16 cellular contexts compared by ENCODE assay signal in the genomic region with DNA sequence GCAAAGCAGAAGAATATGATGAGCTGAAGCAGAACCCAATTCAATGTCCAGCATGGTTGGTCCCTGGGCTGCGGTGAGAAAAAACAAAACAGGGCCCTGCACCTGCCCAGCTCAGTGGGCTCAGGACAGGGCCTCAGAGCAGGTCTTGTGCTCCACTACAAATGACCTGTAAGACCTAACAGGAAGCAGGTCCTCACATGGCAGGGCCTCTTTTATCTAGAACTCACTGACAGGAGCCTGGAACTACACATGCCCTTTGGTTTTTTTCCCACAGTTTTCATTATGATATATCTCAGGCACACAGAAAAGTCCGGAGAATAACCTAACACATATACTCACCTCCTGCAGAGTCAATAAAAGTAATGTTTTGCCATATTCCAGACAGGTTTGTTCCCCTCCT. TPM values are rescaled to one million over a fixed set of nuclear protein-coding genes. Genes with fewer than 3 reads are reported as not detected.
A peak's percentile ranks its signal among the peaks of the same experiment; 100 is the strongest.
DNase-seq lines count a peak whose midpoint lies in the region; ATAC-seq and TF ChIP-seq lines count a peak whose summit lies in the region.
"Had no signal": no experiment of that assay in that cellular context is flagged by ENCODE, and none has a peak within 500 bp of the region (broad histone marks: within the 10 kb centered on the region; RNA-seq: fewer than 3 reads in every experiment).

No MANE protein-coding gene starts in this region.

- H3K9me3 Mint-ChIP-seq in activated T-helper 17 cell treated with anti-CD3 and anti-CD28 coated beads, Interleukin-2, amount 50 U/mL, for 72 hours: no peaks in the 10 kb centered on the region
- H3K9me3 Mint-ChIP-seq in naive B cell: no peaks in the 10 kb centered on the region
- no peaks in the 10 kb centered on the region for H3K9me3 Mint-ChIP-seq in type B pancreatic cell

- H3K36me3 Mint-ChIP-seq in activated T-helper 17 cell treated with anti-CD3 and anti-CD28 coated beads, Interleukin-2, amount 50 U/mL, for 72 hours (ENCODE audit: low read depth): peaks cover 80% of the 10 kb centered on the region
- H3K36me3 Mint-ChIP-seq in naive B cell (peaks cover 11 to 25% of the 10 kb centered on the region in 2 donors), type B pancreatic cell (peaks cover 34% of the 10 kb centered on the region)

- H3K4me1 ChIP-seq in cardiac muscle cell (ENCODE audit: low read depth): peaks cover 71% of the 10 kb centered on the region

- peaks cover 36% of the 10 kb centered on the region for H3K4me1 Mint-ChIP-seq in activated T-helper 17 cell treated with anti-CD3 and anti-CD28 coated beads, Interleukin-2, amount 50 U/mL, for 72 hours
- H3K4me1 Mint-ChIP-seq in naive B cell (peaks cover 53 to 77% (median 77%) of the 10 kb centered on the region in 3 donors), type B pancreatic cell (ENCODE audit: unreplicated experiment) (peaks cover 46% of the 10 kb centered on the region)

- peak overlapping the region; percentile 63 for H3K27ac Mint-ChIP-seq in activated T-helper 17 cell treated with anti-CD3 and anti-CD28 coated beads, Interleukin-2, amount 50 U/mL, for 72 hours
- H3K27ac Mint-ChIP-seq in naive B cell: peak overlapping the region in 5 of 6 donors; percentile 47 to 92 (median 90)
- peak overlapping the region; percentile 55 for H3K27ac Mint-ChIP-seq in type B pancreatic cell

- peak overlapping the region; percentile 68 for H3K27ac ChIP-seq in cardiac muscle cell
- H3K27ac ChIP-seq: VCaP had no signal

- no peak overlapping the region for H3K4me3 ChIP-seq in cardiac muscle cell

- no peaks in the 10 kb centered on the region for H3K36me3 ChIP-seq in cardiac muscle cell

- intact Hi-C loops in cardiac septum (cut with DNase I): no loop called here

- no peak overlapping the region for H3K4me3 Mint-ChIP-seq in activated T-helper 17 cell treated with anti-CD3 and anti-CD28 coated beads, Interleukin-2, amount 50 U/mL, for 72 hours
- H3K4me3 Mint-ChIP-seq in naive B cell: peak overlapping the region in 3 of 8 donors; percentile 56 to 81 (median 71)
- H3K4me3 Mint-ChIP-seq in type B pancreatic cell: no peak overlapping the region
- H3K4me3 Mint-ChIP-seq: activated naive CD8-positive, alpha-beta T cell had no signal

- TF ChIP-seq CTCF in cardiac muscle cell (IDR thresholded peaks at IDR 0.05; ENCODE audit: low read depth, low read length) (no peak), type B pancreatic cell (conservative IDR thresholded peaks at IDR 0.05) (no peak)

- no peaks in the 10 kb centered on the region for H3K27me3 Mint-ChIP-seq in activated T-helper 17 cell treated with anti-CD3 and anti-CD28 coated beads, Interleukin-2, amount 50 U/mL, for 72 hours
- H3K27me3 Mint-ChIP-seq in naive B cell (no peaks in the 10 kb centered on the region), type B pancreatic cell (no peaks in the 10 kb centered on the region)
- H3K27me3 Mint-ChIP-seq: activated naive CD8-positive, alpha-beta T cell had no signal

- H3K9me3 ChIP-seq in cardiac muscle cell (ENCODE audit: low read depth): no peaks in the 10 kb centered on the region

- DNase-seq in cardiac muscle cell (ENCODE audit: low read depth in 1 of 2, low spot score in 1 of 2) (no peak), cardiac septum (ENCODE audit: low spot score) (no peak), naive B cell (no peak), type B pancreatic cell (ENCODE audit: extremely low spot score, unreplicated experiment) (no peak), HuH-7 (ENCODE audit: low spot score) (no peak)
- DNase-seq: caudate nucleus; effector memory CD4-positive, alpha-beta T cell; GOT3; NCI-H2029; NCI-H526 had no signal

- no peaks in the 10 kb centered on the region for H3K27me3 ChIP-seq in cardiac muscle cell

- no peak for ATAC-seq in activated T-helper 17 cell treated with anti-CD3 and anti-CD28 coated beads, Interleukin-2, amount 50 U/mL, for 72 hours (replicated peaks)
- ATAC-seq in naive B cell (ENCODE audit: low read depth in 2 of 2): peak in 1 of 2 donors; percentile 9
- no peak for ATAC-seq in GM21529 (IDR thresholded peaks at IDR 0.05; ENCODE audit: unreplicated experiment)
- no peak for ATAC-seq in HG03378 (IDR thresholded peaks at IDR 0.05; ENCODE audit: unreplicated experiment)
- ATAC-seq: Panc1 had no signal

RNA-seq across cellular contexts. Expression of gene CCDC12, which starts 38.4 kb away (rescaled TPM):
- total RNA-seq in cardiac muscle cell: 43.9 and 53.8 TPM in 2 replicates
- polyA plus RNA-seq in cardiac muscle cell: 73.1 and 78.4 TPM in 2 replicates
- 35.6 TPM for total RNA-seq in cardiac septum
- 10 to 100 TPM; 46.9 to 59.8 TPM for total RNA-seq in activated T-helper 17 cell treated with anti-CD3 and anti-CD28 coated beads, Interleukin-2, amount 50 U/mL, for 72 hours
- 100 to 1,000 TPM; 119 to 157 (median 123) TPM for polyA plus RNA-seq in naive B cell (ENCODE audit: low read depth in 6 of 6)
- 46.7 and 49.7 TPM in 2 replicates for total RNA-seq in type B pancreatic cell (ENCODE audit: low replicate concordance)

RNA-seq across cellular contexts. Expression of gene NBEAL2, which starts 41.3 kb away (rescaled TPM):
- total RNA-seq in cardiac muscle cell (10.6 and 14.2 TPM in 2 replicates), cardiac septum (14.2 TPM), type B pancreatic cell (ENCODE audit: low replicate concordance) (115 and 241 TPM in 2 replicates)
- polyA plus RNA-seq in cardiac muscle cell (7.8 and 8.3 TPM in 2 replicates), naive B cell (ENCODE audit: low read depth in 6 of 6) (1 to 10 TPM in 4 of 6 donors, under 1 TPM in 1, not detected in 1; 0.34 to 2.2 (median 1.5) TPM)
- 100 to 1,000 TPM; 140 to 169 TPM for total RNA-seq in activated T-helper 17 cell treated with anti-CD3 and anti-CD28 coated beads, Interleukin-2, amount 50 U/mL, for 72 hours
